Comparison of ENCODE assay signal across 8 cellular contexts in the genomic region with DNA sequence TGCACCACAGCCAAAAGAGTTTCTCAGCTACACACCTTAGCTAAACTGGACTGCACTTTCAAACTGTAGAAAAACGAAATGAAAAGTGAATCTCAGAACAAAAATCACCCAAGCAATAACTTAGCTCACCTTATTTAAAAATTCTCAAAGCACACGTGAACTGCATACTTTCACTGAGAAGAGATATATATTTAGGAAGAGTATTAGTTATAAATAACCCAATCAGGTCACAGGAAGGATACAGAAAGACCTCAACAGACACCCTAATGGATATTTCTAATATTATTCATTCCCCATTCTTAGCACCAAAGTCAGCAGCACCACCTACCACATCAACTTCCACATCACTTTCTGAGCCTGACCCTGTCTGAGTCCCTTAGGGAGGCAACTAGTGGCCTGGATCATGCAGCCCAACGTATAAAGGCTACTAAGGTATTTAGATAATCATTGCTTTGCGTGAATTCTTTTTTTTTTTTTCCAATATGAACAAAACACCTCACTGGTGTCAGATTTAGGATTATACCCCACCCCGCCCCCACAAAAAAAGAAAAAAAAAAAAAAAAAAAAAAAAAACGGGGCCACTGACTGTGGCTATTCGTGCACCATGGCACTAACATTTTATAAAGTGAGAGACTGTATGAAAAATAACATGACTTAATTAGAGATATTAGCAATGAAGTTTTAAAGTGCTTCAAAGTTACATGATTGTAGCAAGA. TPM values are rescaled to one million over a fixed set of nuclear protein-coding genes. Genes with fewer than 3 reads are reported as not detected.
DNase-seq lines count a peak whose midpoint lies in the region; ATAC-seq and TF ChIP-seq lines count a peak whose summit lies in the region.

No MANE protein-coding gene starts in this region.

- DNase-seq in GM10266 (ENCODE audit: extremely low spot score) (peak; percentile 37), fibroblast of pulmonary artery (ENCODE audit: low read depth) (peak; percentile 30), Peyer's patch (no peak), NCI-H2171 (lab: John Stamatoyannopoulos, UW) (no peak), left ventricle myocardium superior (no peak)

- H3K9me3 ChIP-seq in OCI-LY3 (ENCODE audit: insufficient read depth, low read length) (no peaks in the 10 kb centered on the region), thymus (ENCODE audit: control insufficient read depth) (no peaks in the 10 kb centered on the region), Peyer's patch (no peaks in the 10 kb centered on the region)

- peaks cover 28% of the 10 kb centered on the region for H3K4me1 ChIP-seq in OCI-LY3 (ENCODE audit: low read length)
- H3K4me1 ChIP-seq in thymus (ENCODE audit: control insufficient read depth, insufficient read depth, low read length): peaks cover 6% of the 10 kb centered on the region
- peaks cover 0 to 47% (median 7%) of the 10 kb centered on the region in 4 donors for H3K4me1 ChIP-seq in Peyer's patch

- 61% methylated on average over 7 of the region's 7 CpGs for WGBS in thymus

- TF ChIP-seq CTCF in GM10266 (IDR thresholded peaks at IDR 0.05; ENCODE audit: control insufficient read depth, insufficient read depth, low read depth, missing control alignments) (peak; percentile 37), OCI-LY3 (IDR thresholded peaks at IDR 0.05; ENCODE audit: low read depth, low read length) (no peak; the same call in 1 of the 2 replicates), fibroblast of pulmonary artery (IDR thresholded peaks at IDR 0.05; ENCODE audit: low read length, missing control alignments) (peak; percentile 7), Peyer's patch (IDR thresholded peaks at IDR 0.05) (no peak)

- ATAC-seq in GM21576 (IDR thresholded peaks at IDR 0.05; ENCODE audit: unreplicated experiment) (peak; percentile 31), left ventricle myocardium superior (no peak)

- H3K36me3 ChIP-seq in OCI-LY3 (replicated peaks; ENCODE audit: low read depth, low read length): peaks cover 16% of the 10 kb centered on the region
- H3K36me3 ChIP-seq in thymus (ENCODE audit: control insufficient read depth, insufficient read depth): no peaks in the 10 kb centered on the region
- no peaks in the 10 kb centered on the region for H3K36me3 ChIP-seq in Peyer's patch

- H3K9ac ChIP-seq in OCI-LY3 (ENCODE audit: low read length): peak overlapping the region; percentile 89

- intact Hi-C loops in left ventricle myocardium superior (cut with micrococcal nuclease): no loop called here

- H3K27me3 ChIP-seq in OCI-LY3 (ENCODE audit: low read depth, low read length) (no peaks in the 10 kb centered on the region), thymus (ENCODE audit: control insufficient read depth, insufficient read depth) (no peaks in the 10 kb centered on the region), Peyer's patch (no peaks in the 10 kb centered on the region)

- H4K20me1 ChIP-seq in OCI-LY3 (ENCODE audit: insufficient read depth, low read length): peaks cover 59% of the 10 kb centered on the region

- H3K4me3 ChIP-seq in OCI-LY3 (ENCODE audit: low read length): peak overlapping the region; percentile 80
- peak overlapping the region; percentile 94 for H3K4me3 ChIP-seq in fibroblast of pulmonary artery (replicated peaks; ENCODE audit: low read depth, low read length)
- peak overlapping the region; percentile 93 for H3K4me3 ChIP-seq in thymus (ENCODE audit: low read length)
- peak overlapping the region in 1 of 4 donors; percentile 83 for H3K4me3 ChIP-seq in Peyer's patch

- peak overlapping the region; percentile 89 for H3K4me2 ChIP-seq in OCI-LY3 (ENCODE audit: low read length)

- H3K27ac ChIP-seq in OCI-LY3 (ENCODE audit: low read length): peak overlapping the region; percentile 82
- H3K27ac ChIP-seq in thymus (ENCODE audit: low read depth): peak overlapping the region; percentile 8
- peak overlapping the region in 1 of 4 donors; percentile 99 for H3K27ac ChIP-seq in Peyer's patch

- H2AFZ ChIP-seq in OCI-LY3 (ENCODE audit: low read depth, low read length): no peak overlapping the region

- no peak for TF ChIP-seq POLR2A in Peyer's patch (IDR thresholded peaks at IDR 0.05)

- H3K79me2 ChIP-seq in OCI-LY3 (ENCODE audit: low read length): peaks cover 76% of the 10 kb centered on the region

RNA-seq across cellular contexts. Expression of a gene that starts 2.6 kb away (rescaled TPM):
- 64.5 TPM for polyA plus RNA-seq in thymus
- 10 to 100 TPM; 28.7 to 55.3 (median 48.5) TPM for total RNA-seq in Peyer's patch
- total RNA-seq in left ventricle myocardium superior: 27.2 TPM

Comparison
In these comparisons a context has a peak if more than half of its experiments do, and no peak if none do; other contexts are left out.
1. DNase-seq: peak in GM10266 (single experiment) and fibroblast of pulmonary artery (single experiment); none in Peyer's patch (0 of 3), NCI-H2171 (single experiment) and left ventricle myocardium superior (single experiment).
2. CTCF ChIP-seq: peak in GM10266 (single experiment) and fibroblast of pulmonary artery (single experiment); none in OCI-LY3 (single experiment) and Peyer's patch (0 of 6).